In the genomic region with DNA sequence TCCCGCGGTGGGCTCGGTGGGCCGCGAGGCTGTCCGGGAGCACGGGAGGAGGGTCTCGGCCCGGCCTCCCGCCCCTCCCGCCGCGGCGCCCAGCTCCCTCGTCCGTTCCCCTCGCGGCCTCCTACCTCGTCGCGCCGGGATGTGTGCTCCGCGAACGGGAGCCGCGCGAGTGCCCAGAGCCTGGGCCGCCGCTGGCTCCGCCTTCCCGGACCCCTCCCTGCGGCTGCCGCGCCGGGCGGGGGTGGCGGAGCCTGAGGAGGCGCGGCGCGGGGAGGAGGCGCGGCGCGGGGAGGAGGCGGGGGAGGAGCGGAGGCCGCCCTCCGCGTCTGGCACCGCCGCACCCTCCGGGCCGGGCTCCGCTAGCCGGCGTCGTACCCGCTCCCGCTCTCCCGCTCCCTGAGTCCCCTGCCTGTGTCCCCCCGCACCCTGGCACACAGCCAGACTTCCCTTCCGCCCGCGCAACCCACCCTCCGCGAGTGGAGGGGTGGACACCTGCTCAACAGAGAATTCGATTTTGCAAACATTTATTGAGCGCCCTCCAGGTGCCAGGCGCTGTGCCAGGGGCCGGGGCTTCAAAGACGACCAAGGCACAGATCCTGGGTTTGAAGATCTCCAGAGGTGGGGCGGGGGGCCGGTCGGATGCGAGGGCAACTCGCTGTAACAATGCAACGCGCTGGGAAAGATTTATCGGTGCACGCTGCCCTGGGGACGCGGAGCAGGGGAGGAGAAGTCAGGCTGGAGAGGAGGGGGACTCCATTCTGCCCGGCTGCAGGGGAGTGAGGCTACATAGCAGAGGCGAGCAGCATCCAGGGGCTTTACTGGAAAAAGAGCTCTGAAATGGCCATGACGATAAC, we compare ENCODE assay signal across 1 cellular context.
A peak's percentile ranks its signal among the peaks of the same experiment; 100 is the strongest.
TF ChIP-seq lines count a peak whose summit lies in the region.

A gene with protein sequence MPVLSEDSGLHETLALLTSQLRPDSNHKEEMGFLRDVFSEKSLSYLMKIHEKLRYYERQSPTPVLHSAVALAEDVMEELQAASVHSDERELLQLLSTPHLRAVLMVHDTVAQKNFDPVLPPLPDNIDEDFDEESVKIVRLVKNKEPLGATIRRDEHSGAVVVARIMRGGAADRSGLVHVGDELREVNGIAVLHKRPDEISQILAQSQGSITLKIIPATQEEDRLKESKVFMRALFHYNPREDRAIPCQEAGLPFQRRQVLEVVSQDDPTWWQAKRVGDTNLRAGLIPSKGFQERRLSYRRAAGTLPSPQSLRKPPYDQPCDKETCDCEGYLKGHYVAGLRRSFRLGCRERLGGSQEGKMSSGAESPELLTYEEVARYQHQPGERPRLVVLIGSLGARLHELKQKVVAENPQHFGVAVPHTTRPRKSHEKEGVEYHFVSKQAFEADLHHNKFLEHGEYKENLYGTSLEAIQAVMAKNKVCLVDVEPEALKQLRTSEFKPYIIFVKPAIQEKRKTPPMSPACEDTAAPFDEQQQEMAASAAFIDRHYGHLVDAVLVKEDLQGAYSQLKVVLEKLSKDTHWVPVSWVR (minus strand): TSS at position 171 of the 854 bp plus-strand sequence. CDS start 1,240 bp downstream, outside the sequence.

TF ChIP-seq in IMR-90, 13 proteins besides CTCF, POLR2A, EP300 and RAD21:
- TF ChIP-seq FOS (IDR thresholded peaks at IDR 0.05; ENCODE audit: low read depth, low read length): no peak
- TF ChIP-seq MAZ (IDR thresholded peaks at IDR 0.05; ENCODE audit: borderline replicate concordance, low read depth, low read length): peak; percentile 93
